Comparison of ENCODE assay signal across 24 cellular contexts in genomic region chr18:77736817-77737216, GRCh38.
"Had no signal": no experiment of that assay in that cellular context is flagged by ENCODE, and none has a peak within 500 bp of the region (broad histone marks: within the 10 kb centered on the region; RNA-seq: fewer than 3 reads in every experiment).

No MANE protein-coding gene starts in this region.

- DNase-seq: effector CD8-positive, alpha-beta T cell; foreskin keratinocyte; glutamatergic neuron; heart right ventricle; hippocampal formation; islet precursor cell; kidney glomerular epithelial cell; left colon; left ventricle myocardium superior; lower lobe of right lung; naive thymus-derived CD8-positive, alpha-beta T cell; nephron progenitor cell; nucleus accumbens; stimulated activated CD4-positive, alpha-beta T cell treated with anti-CD3 and anti-CD28 coated beads, Interleukin-12 subunit alpha, Interleukin-12 subunit beta, amount 100 ng/mL, for 4 hours; stimulated activated CD4-positive, alpha-beta T cell treated with anti-CD3 and anti-CD28 coated beads, Interleukin-1b, Interleukin-23, amount 100 ng/mL, for 48 hours; stimulated activated CD4-positive, alpha-beta T cell treated with anti-CD3 and anti-CD28 coated beads, Interleukin-4, amount 100 ng/mL, for 1 hour; stimulated activated CD8-positive, alpha-beta memory T cell treated with anti-CD3 and anti-CD28 coated beads, Interleukin-4, amount 100 ng/mL, for 48 hours; stimulated activated naive CD4-positive, alpha-beta T cell; stimulated activated naive CD8-positive, alpha-beta T cell treated with anti-CD3 and anti-CD28 coated beads, Interleukin-15, amount 100 ng/mL, for 72 hours; transverse colon; upper lobe of right lung; uterus had no signal

- ATAC-seq: foreskin keratinocyte; gastroesophageal sphincter; heart right ventricle; left colon; left ventricle myocardium superior; lower lobe of right lung; naive thymus-derived CD8-positive, alpha-beta T cell; sciatic nerve; stimulated activated naive CD8-positive, alpha-beta T cell treated with anti-CD3 and anti-CD28 coated beads, Interleukin-15, amount 100 ng/mL, for 72 hours; upper lobe of right lung had no signal
